Comparison of ENCODE assay signal across 24 cellular contexts in genomic region chr17:66814026-66814425, GRCh38. TPM values are rescaled to one million over a fixed set of nuclear protein-coding genes. Genes with fewer than 3 reads are reported as not detected.
DNase-seq lines count a peak whose midpoint lies in the region; ATAC-seq, FAIRE-seq and TF ChIP-seq lines count a peak whose summit lies in the region.
"Had no signal": no experiment of that assay in that cellular context is flagged by ENCODE, and none has a peak within 500 bp of the region (broad histone marks: within the 10 kb centered on the region; RNA-seq: fewer than 3 reads in every experiment).

No MANE protein-coding gene starts in this region.

- no peak overlapping the region for H2AFZ ChIP-seq in neural progenitor cell (replicated peaks)
- H2AFZ ChIP-seq: GM23248 had no signal

- FAIRE-seq in bronchial epithelial cell (lab: Jason Lieb, UNC) (peak; percentile 7), GM19239 (lab: Jason Lieb, UNC) (no peak)
- FAIRE-seq: GM12878, H54 had no signal

- H3K4me2 ChIP-seq in neural progenitor cell = no peak overlapping the region

- no peak overlapping the region for H3K4me3 Mint-ChIP-seq in T-helper 1 cell treated with Interleukin-12 subunit alpha and Interleukin-12 subunit beta and Interleukin-4 antibody, amounts not matched to agents 30 μg/mL and 1 μg/mL, for 36 hours
- H3K4me3 Mint-ChIP-seq in neural progenitor cell = peak overlapping the region; percentile 40
- H3K4me3 Mint-ChIP-seq: CD4-positive, CD25-positive, alpha-beta regulatory T cell; CD8-positive, alpha-beta memory T cell had no signal

- ATAC-seq in GM21786 (IDR thresholded peaks at IDR 0.05; ENCODE audit: unreplicated experiment) = no peak
- ATAC-seq: GM12878 had no signal

- H3K4me3 ChIP-seq in bronchial epithelial cell (ENCODE audit: low read depth, low read length) = no peak overlapping the region
- H3K4me3 ChIP-seq in neural progenitor cell = no peak overlapping the region
- no peak overlapping the region for H3K4me3 ChIP-seq in ovary
- H3K4me3 ChIP-seq: BLaER1 treated with 17β-estradiol and CSF1 and Interleukin-3, amounts not matched to agents 10 nM and 100 nM; GM12878; GM23248 had no signal

- 88 to 90% (median 89%) methylated on average over 6 of the region's 6 CpGs for WGBS in ovary, 3 donors

- no peaks in the 10 kb centered on the region for H3K36me3 Mint-ChIP-seq in T-helper 1 cell treated with Interleukin-12 subunit alpha and Interleukin-12 subunit beta and Interleukin-4 antibody, amounts not matched to agents 30 μg/mL and 1 μg/mL, for 36 hours (ENCODE audit: low read depth)
- H3K36me3 Mint-ChIP-seq in neural progenitor cell = no peaks in the 10 kb centered on the region

- H3K27ac ChIP-seq in neural progenitor cell = no peak overlapping the region
- H3K27ac ChIP-seq in ovary = no peak overlapping the region
- H3K27ac ChIP-seq: BLaER1 treated with 17β-estradiol and CSF1 and Interleukin-3, amounts not matched to agents 10 nM and 100 nM; GM23248 had no signal

- TF ChIP-seq CTCF in bronchial epithelial cell (IDR thresholded peaks at IDR 0.05; ENCODE audit: insufficient read depth, low read length, severe bottlenecking) (no peak), neural progenitor cell (IDR thresholded peaks at IDR 0.05) (no peak), ovary (IDR thresholded peaks at IDR 0.05) (no peak)

- H3K4me1 ChIP-seq in neural progenitor cell (no peaks in the 10 kb centered on the region), ovary (ENCODE audit: insufficient read depth) (no peaks in the 10 kb centered on the region)

- no peak for TF ChIP-seq EP300 in ovary (IDR thresholded peaks at IDR 0.05)

- DNase-seq in T-helper 1 cell = no peak
- no peak for DNase-seq in bronchial epithelial cell (ENCODE audit: low read depth)
- no peak for DNase-seq in neural progenitor cell (ENCODE audit: low spot score)
- DNase-seq in ovary = no peak
- DNase-seq in GM19239 (ENCODE audit: insufficient read length, low spot score) = no peak
- DNase-seq: 8988T; CD4-positive, CD25-positive, alpha-beta regulatory T cell; CD8-positive, alpha-beta memory T cell; COR-L47; DMS 273 treated with DMSO at 0.1 percent for 48 hours; DMS53; DND-41; EL; GM23248; HCEC 1CT; IMR-90 had no signal

- H3K27me3 ChIP-seq in bronchial epithelial cell (ENCODE audit: control insufficient read depth, insufficient read depth, low read length) (no peaks in the 10 kb centered on the region), neural progenitor cell (no peaks in the 10 kb centered on the region), ovary (no peaks in the 10 kb centered on the region)
- H3K27me3 ChIP-seq: BLaER1 treated with 17β-estradiol and CSF1 and Interleukin-3, amounts not matched to agents 10 nM and 100 nM had no signal

- peaks cover 4% of the 10 kb centered on the region for H3K27me3 Mint-ChIP-seq in T-helper 1 cell treated with Interleukin-12 subunit alpha and Interleukin-12 subunit beta and Interleukin-4 antibody, amounts not matched to agents 30 μg/mL and 1 μg/mL, for 36 hours (ENCODE audit: low read depth)
- H3K27me3 Mint-ChIP-seq in neural progenitor cell (ENCODE audit: insufficient read depth, low read depth) = no peaks in the 10 kb centered on the region
- H3K27me3 Mint-ChIP-seq: CD4-positive, CD25-positive, alpha-beta regulatory T cell had no signal

- no peaks in the 10 kb centered on the region for H4K20me1 ChIP-seq in neural progenitor cell (ENCODE audit: low read depth)
- H4K20me1 ChIP-seq: BLaER1 treated with 17β-estradiol and CSF1 and Interleukin-3, amounts not matched to agents 10 nM and 100 nM had no signal

- H3K36me3 ChIP-seq in bronchial epithelial cell (ENCODE audit: control insufficient read depth, insufficient read depth, low read length) (no peaks in the 10 kb centered on the region), neural progenitor cell (no peaks in the 10 kb centered on the region), ovary (no peaks in the 10 kb centered on the region)

- H3K9ac ChIP-seq in neural progenitor cell = no peak overlapping the region
- H3K9ac ChIP-seq: BLaER1 treated with 17β-estradiol and CSF1 and Interleukin-3, amounts not matched to agents 10 nM and 100 nM; GM23248 had no signal

- no peaks in the 10 kb centered on the region for H3K79me2 ChIP-seq in neural progenitor cell (ENCODE audit: low read depth)

- H3K4me1 Mint-ChIP-seq in T-helper 1 cell treated with Interleukin-12 subunit alpha and Interleukin-12 subunit beta and Interleukin-4 antibody, amounts not matched to agents 30 μg/mL and 1 μg/mL, for 36 hours (ENCODE audit: low read depth) = no peaks in the 10 kb centered on the region
- peaks cover 33% of the 10 kb centered on the region for H3K4me1 Mint-ChIP-seq in neural progenitor cell
- H3K4me1 Mint-ChIP-seq: CD4-positive, CD25-positive, alpha-beta regulatory T cell; CD8-positive, alpha-beta memory T cell had no signal

- intact Hi-C loops in ovary (cut with DNase I) = no loop called here

- no peak for TF ChIP-seq POLR2A in ovary (IDR thresholded peaks at IDR 0.05)

- no peaks in the 10 kb centered on the region for H3K9me3 ChIP-seq in neural progenitor cell (ENCODE audit: low read depth)
- H3K9me3 ChIP-seq in ovary = no peaks in the 10 kb centered on the region

- H3F3A ChIP-seq in neural progenitor cell (ENCODE audit: low read depth) = no peaks in the 10 kb centered on the region

- peaks cover 12% of the 10 kb centered on the region for H3K9me3 Mint-ChIP-seq in T-helper 1 cell treated with Interleukin-12 subunit alpha and Interleukin-12 subunit beta and Interleukin-4 antibody, amounts not matched to agents 30 μg/mL and 1 μg/mL, for 36 hours
- H3K9me3 Mint-ChIP-seq in neural progenitor cell = peaks cover 10% of the 10 kb centered on the region

- peak overlapping the region; percentile 14 for H3K27ac Mint-ChIP-seq in T-helper 1 cell treated with Interleukin-12 subunit alpha and Interleukin-12 subunit beta and Interleukin-4 antibody, amounts not matched to agents 30 μg/mL and 1 μg/mL, for 36 hours
- H3K27ac Mint-ChIP-seq in neural progenitor cell = no peak overlapping the region
- H3K27ac Mint-ChIP-seq: CD4-positive, CD25-positive, alpha-beta regulatory T cell; CD8-positive, alpha-beta memory T cell had no signal

RNA-seq across cellular contexts. Expression of gene CACNG5, which starts 20.9 kb away (rescaled TPM):
- not detected in 2 replicates for total RNA-seq in bronchial epithelial cell
- not detected in 2 replicates for total RNA-seq in neural progenitor cell (ENCODE audit: low replicate concordance)
- not detected for total RNA-seq in ovary
- not detected for polyA plus RNA-seq in ovary
- total RNA-seq: CD4-positive, CD25-positive, alpha-beta regulatory T cell; CD8-positive, alpha-beta memory T cell; G401; GM12878; GM23248; HT-29; IMR-90 had no signal
- polyA plus RNA-seq: AG04450; CD4-positive, CD25-positive, alpha-beta regulatory T cell; CD8-positive, alpha-beta memory T cell; GM12878; GM23248; IMR-90 had no signal
